16 cellular contexts compared by ENCODE assay signal in the genomic region with DNA sequence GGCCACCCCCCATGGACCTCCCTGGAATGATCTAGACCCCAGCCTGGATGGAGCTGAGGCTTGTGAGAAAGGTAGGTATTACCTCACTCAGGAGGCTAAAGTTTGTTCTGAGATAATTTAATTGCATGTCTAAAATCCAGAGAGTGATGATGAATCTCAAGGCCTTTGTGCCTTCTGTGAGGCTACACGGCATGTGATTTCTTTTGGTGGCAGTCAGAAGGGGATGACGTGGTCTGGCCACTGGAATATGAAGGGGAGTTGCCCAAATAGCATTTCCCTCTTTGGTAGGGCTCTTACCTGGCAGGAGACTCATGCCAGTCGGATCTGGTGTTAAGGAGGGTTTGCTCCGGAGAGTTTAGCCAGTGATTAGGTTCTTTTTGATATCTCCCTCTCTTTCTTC. TPM values are rescaled to one million over a fixed set of nuclear protein-coding genes. Genes with fewer than 3 reads are reported as not detected.
A peak's percentile ranks its signal among the peaks of the same experiment; 100 is the strongest.
DNase-seq lines count a peak whose midpoint lies in the region; ATAC-seq and TF ChIP-seq lines count a peak whose summit lies in the region.
"Had no signal": no experiment of that assay in that cellular context is flagged by ENCODE, and none has a peak within 500 bp of the region (broad histone marks: within the 10 kb centered on the region; RNA-seq: fewer than 3 reads in every experiment).

No MANE protein-coding gene starts in this region.

- no peak for TF ChIP-seq EP300 in neural cell (conservative IDR thresholded peaks at IDR 0.05; ENCODE audit: poor library complexity, severe bottlenecking)

- H3K27ac ChIP-seq in CD8-positive, alpha-beta T cell (ENCODE audit: low read depth, low read length), result no peak overlapping the region
- H3K27ac ChIP-seq in neural cell (ENCODE audit: low read length), result no peak overlapping the region
- H3K27ac ChIP-seq: coronary artery had no signal

- CTCF ChIA-PET in CD8-positive, alpha-beta T cell (lab: Charles Lee), result interaction anchor here (0.9 to 4.9 kb wide), 7 partner anchors 16 to 105 kb away, joined by 3 to 17 read pairs (median 6); no protein-coding TSS in a partner anchor

- POLR2A ChIA-PET in CD8-positive, alpha-beta T cell (lab: Charles Lee), result interaction anchor here (1.2 to 2.1 kb wide), 3 partner anchors 8 to 20 kb away, joined by 5 to 7 read pairs (median 6); no protein-coding TSS in a partner anchor

- H3F3A ChIP-seq in neural cell (ENCODE audit: insufficient read depth, low read length, poor library complexity, severe bottlenecking), result no peaks in the 10 kb centered on the region

- peak overlapping the region; percentile 73 for H3K4me2 ChIP-seq in neural cell (ENCODE audit: low read length)

- H3K4me1 ChIP-seq in CD8-positive, alpha-beta T cell (ENCODE audit: insufficient read depth, low read length), result peaks cover 42% of the 10 kb centered on the region

- peak overlapping the region; percentile 91 for H3K4me3 Mint-ChIP-seq in CD8-positive, alpha-beta T cell
- H3K4me3 Mint-ChIP-seq in IgD-negative memory B cell, result peak overlapping the region; percentile 2 to 94 (median 90)

- TF ChIP-seq CTCF in CD8-positive, alpha-beta T cell (IDR thresholded peaks at IDR 0.05), result no peak
- TF ChIP-seq CTCF in choroid plexus epithelial cell (conservative IDR thresholded peaks at IDR 0.05; ENCODE audit: low read depth, low read length) (no peak), neural cell (IDR thresholded peaks at IDR 0.05; ENCODE audit: poor library complexity, severe bottlenecking) (no peak)

- peaks cover 14% of the 10 kb centered on the region for H4K20me1 ChIP-seq in neural cell (ENCODE audit: insufficient read depth)

- no peak for DNase-seq in CD8-positive, alpha-beta T cell
- no peak for DNase-seq in choroid plexus epithelial cell (ENCODE audit: low read depth)
- no peak for DNase-seq in cerebellar cortex (ENCODE audit: low spot score)
- no peak for DNase-seq in NCI-H345 treated with DMSO at 0.1 percent for 48 hours (lab: John Stamatoyannopoulos, UW; ENCODE audit: unreplicated experiment)
- DNase-seq: activated CD4-positive, CD25-positive, alpha-beta regulatory T cell; activated naive CD4-positive, alpha-beta T cell; foreskin fibroblast; NCI-H1417 treated with DMSO at 0.1 percent for 48 hours; NCI-H526 treated with DMSO at 0.1 percent for 48 hours; SHP77; stimulated activated CD4-positive, alpha-beta T cell treated with anti-CD3 and anti-CD28 coated beads, Interleukin-2, amount 100 ng/mL, for 24 hours; stimulated activated naive CD8-positive, alpha-beta T cell treated with anti-CD3 and anti-CD28 coated beads, Interleukin-15, Interleukin-2, amounts not matched to agents 100 U/mL and 50 U/mL, for 24 hours had no signal

- H3K27ac Mint-ChIP-seq in CD8-positive, alpha-beta T cell, result peak overlapping the region; percentile 84
- peak overlapping the region in 1 of 3 donors; percentile 83 for H3K27ac Mint-ChIP-seq in IgD-negative memory B cell

- H3K9me3 Mint-ChIP-seq in CD8-positive, alpha-beta T cell, result no peaks in the 10 kb centered on the region
- H3K9me3 Mint-ChIP-seq in IgD-negative memory B cell, result no peaks in the 10 kb centered on the region

- no peak for TF ChIP-seq RAD21 in neural cell (conservative IDR thresholded peaks at IDR 0.05)

- intact Hi-C loops in CD8-positive, alpha-beta T cell (cut with DNase I, micrococcal nuclease), result loop anchor here in 1 of 2 experiments (5.0 kb wide), 1 partner anchor 79 kb away; no protein-coding TSS in a partner anchor

- H3K9ac ChIP-seq in neural cell (ENCODE audit: low read length), result no peak overlapping the region

- no peaks in the 10 kb centered on the region for H3K27me3 ChIP-seq in CD8-positive, alpha-beta T cell (ENCODE audit: insufficient read depth, low read length)
- peaks cover 22% of the 10 kb centered on the region for H3K27me3 ChIP-seq in neural cell (ENCODE audit: insufficient read depth, low read depth, low read length)

- peaks cover 3% of the 10 kb centered on the region for H3K27me3 Mint-ChIP-seq in CD8-positive, alpha-beta T cell (ENCODE audit: low read depth)
- peaks cover 7% of the 10 kb centered on the region for H3K27me3 Mint-ChIP-seq in IgD-negative memory B cell

- no peaks in the 10 kb centered on the region for H3K36me3 ChIP-seq in CD8-positive, alpha-beta T cell (ENCODE audit: insufficient read depth, low read length)
- no peaks in the 10 kb centered on the region for H3K36me3 ChIP-seq in neural cell (ENCODE audit: insufficient read depth, low read length)

- H3K4me1 Mint-ChIP-seq in CD8-positive, alpha-beta T cell (ENCODE audit: low read depth), result peaks cover 56% of the 10 kb centered on the region
- H3K4me1 Mint-ChIP-seq in IgD-negative memory B cell, result peaks cover 27 to 39% (median 32%) of the 10 kb centered on the region in 3 donors

- peaks cover 2% of the 10 kb centered on the region for H3K36me3 Mint-ChIP-seq in CD8-positive, alpha-beta T cell
- H3K36me3 Mint-ChIP-seq in IgD-negative memory B cell, result no peaks in the 10 kb centered on the region

- no peak overlapping the region for H2AFZ ChIP-seq in neural cell (ENCODE audit: low read depth, low read length)

- H3K4me3 ChIP-seq in CD8-positive, alpha-beta T cell (ENCODE audit: low read depth, low read length), result no peak overlapping the region
- H3K4me3 ChIP-seq in choroid plexus epithelial cell (ENCODE audit: low read depth, low read length) (peak overlapping the region; percentile 14), neural cell (ENCODE audit: low read length) (peak overlapping the region; percentile 92)

- no peaks in the 10 kb centered on the region for H3K9me3 ChIP-seq in CD8-positive, alpha-beta T cell (ENCODE audit: low read length)
- H3K9me3 ChIP-seq in neural cell (ENCODE audit: low read length), result no peaks in the 10 kb centered on the region

- no peaks in the 10 kb centered on the region for H3K9me2 ChIP-seq in neural cell (ENCODE audit: insufficient read depth, low read length)

- peaks cover 54% of the 10 kb centered on the region for H3K79me2 ChIP-seq in neural cell (replicated peaks; ENCODE audit: insufficient read depth, low read length)

- no peak for ATAC-seq in CD8-positive, alpha-beta T cell
- ATAC-seq in HG03175 (IDR thresholded peaks at IDR 0.05; ENCODE audit: unreplicated experiment), result no peak
- ATAC-seq: stimulated activated naive CD8-positive, alpha-beta T cell treated with anti-CD3 and anti-CD28 coated beads, Interleukin-15, Interleukin-2, amounts not matched to agents 100 U/mL and 50 U/mL, for 24 hours had no signal

TF ChIP-seq in neural cell, 6 proteins besides CTCF, POLR2A, EP300 and RAD21:
- TF ChIP-seq POLR2AphosphoS5 (IDR thresholded peaks at IDR 0.05) (no peak), TAF1 (IDR thresholded peaks at IDR 0.05; ENCODE audit: low read depth) (no peak), MXI1 (conservative IDR thresholded peaks at IDR 0.05; ENCODE audit: poor library complexity, severe bottlenecking) (no peak), EZH2 (IDR thresholded peaks at IDR 0.05; ENCODE audit: borderline replicate concordance, insufficient read depth, low read length, poor library complexity, severe bottlenecking) (no peak), SMC3 (conservative IDR thresholded peaks at IDR 0.05; ENCODE audit: poor library complexity) (no peak)
- TF ChIP-seq, protein P1, sequence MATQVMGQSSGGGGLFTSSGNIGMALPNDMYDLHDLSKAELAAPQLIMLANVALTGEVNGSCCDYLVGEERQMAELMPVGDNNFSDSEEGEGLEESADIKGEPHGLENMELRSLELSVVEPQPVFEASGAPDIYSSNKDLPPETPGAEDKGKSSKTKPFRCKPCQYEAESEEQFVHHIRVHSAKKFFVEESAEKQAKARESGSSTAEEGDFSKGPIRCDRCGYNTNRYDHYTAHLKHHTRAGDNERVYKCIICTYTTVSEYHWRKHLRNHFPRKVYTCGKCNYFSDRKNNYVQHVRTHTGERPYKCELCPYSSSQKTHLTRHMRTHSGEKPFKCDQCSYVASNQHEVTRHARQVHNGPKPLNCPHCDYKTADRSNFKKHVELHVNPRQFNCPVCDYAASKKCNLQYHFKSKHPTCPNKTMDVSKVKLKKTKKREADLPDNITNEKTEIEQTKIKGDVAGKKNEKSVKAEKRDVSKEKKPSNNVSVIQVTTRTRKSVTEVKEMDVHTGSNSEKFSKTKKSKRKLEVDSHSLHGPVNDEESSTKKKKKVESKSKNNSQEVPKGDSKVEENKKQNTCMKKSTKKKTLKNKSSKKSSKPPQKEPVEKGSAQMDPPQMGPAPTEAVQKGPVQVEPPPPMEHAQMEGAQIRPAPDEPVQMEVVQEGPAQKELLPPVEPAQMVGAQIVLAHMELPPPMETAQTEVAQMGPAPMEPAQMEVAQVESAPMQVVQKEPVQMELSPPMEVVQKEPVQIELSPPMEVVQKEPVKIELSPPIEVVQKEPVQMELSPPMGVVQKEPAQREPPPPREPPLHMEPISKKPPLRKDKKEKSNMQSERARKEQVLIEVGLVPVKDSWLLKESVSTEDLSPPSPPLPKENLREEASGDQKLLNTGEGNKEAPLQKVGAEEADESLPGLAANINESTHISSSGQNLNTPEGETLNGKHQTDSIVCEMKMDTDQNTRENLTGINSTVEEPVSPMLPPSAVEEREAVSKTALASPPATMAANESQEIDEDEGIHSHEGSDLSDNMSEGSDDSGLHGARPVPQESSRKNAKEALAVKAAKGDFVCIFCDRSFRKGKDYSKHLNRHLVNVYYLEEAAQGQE (IDR thresholded peaks at IDR 0.05; ENCODE audit: borderline replicate concordance), result no peak
TF ChIP-seq in neural cell: peak in this region for 0.

RNA-seq across cellular contexts. Expression of a gene that starts 2.5 kb away (rescaled TPM):
- 10 to 100 TPM; 22.2 to 23.7 TPM for total RNA-seq in CD8-positive, alpha-beta T cell
- 2.3 TPM for polyA plus RNA-seq in IgD-negative memory B cell
- polyA plus RNA-seq in neural cell, result 22.8 and 24.3 TPM in 2 replicates
- 20.4 and 25.1 TPM in 2 replicates for polyA minus RNA-seq in neural cell

RNA-seq across cellular contexts. Expression of a gene that starts 27.5 kb away (rescaled TPM):
- 1 to 10 TPM; 3.7 to 4.1 TPM for total RNA-seq in CD8-positive, alpha-beta T cell
- polyA plus RNA-seq in IgD-negative memory B cell (1.8 TPM), neural cell (0.56 and 0.71 TPM in 2 replicates)
- polyA minus RNA-seq in neural cell, result 1.2 and 1.4 TPM in 2 replicates

RNA-seq across cellular contexts. Expression of a gene that starts 37.7 kb away (rescaled TPM):
- total RNA-seq in CD8-positive, alpha-beta T cell, result 10 to 100 TPM; 46.6 to 54.9 TPM
- polyA plus RNA-seq in IgD-negative memory B cell (55.5 TPM), neural cell (28.6 and 36.1 TPM in 2 replicates)
- 26.3 and 28.4 TPM in 2 replicates for polyA minus RNA-seq in neural cell
